In the genomic region with DNA sequence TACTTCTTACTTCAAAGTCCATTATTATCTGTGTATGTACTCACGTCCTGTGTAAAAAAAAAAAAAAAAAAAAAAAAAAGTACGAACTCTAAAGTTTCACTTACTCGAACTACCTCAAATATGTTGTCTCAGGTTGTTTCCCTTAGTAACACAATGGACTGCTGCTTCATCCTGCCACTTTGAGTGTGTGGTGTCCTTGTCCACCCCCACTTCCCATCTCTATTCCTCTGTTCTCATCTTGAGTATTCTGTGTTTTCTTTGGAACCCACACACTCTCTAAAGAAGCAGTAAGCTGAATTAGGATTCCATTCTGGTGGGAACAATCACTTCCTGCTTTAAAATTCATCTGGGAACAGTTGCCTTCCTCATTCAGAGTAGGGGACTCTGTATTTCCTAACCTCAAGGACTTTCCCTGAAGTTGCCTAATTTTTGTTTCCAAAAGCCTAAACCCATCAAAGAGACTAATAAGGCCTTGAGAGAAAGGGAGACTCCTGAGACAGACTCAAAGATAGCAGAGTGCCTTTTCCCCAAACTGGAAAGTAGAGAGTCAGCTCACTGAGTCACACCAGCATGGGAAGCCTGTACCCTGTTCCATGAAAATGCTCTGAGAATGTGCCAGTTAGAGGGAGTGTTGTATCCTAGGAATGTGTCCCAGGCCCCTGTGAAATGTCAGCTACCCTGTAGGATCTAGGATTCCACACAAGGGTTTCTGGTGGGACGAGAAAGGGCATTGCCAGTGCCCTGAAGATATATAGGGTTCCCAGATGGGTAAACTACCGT, we compare ENCODE assay signal across 1 cellular context.
TF ChIP-seq lines count a peak whose summit lies in the region.

No MANE protein-coding gene starts in this region.

TF ChIP-seq in IMR-90, 13 proteins besides CTCF, POLR2A, EP300 and RAD21 (continued from another document):
- TF ChIP-seq, protein P1, sequence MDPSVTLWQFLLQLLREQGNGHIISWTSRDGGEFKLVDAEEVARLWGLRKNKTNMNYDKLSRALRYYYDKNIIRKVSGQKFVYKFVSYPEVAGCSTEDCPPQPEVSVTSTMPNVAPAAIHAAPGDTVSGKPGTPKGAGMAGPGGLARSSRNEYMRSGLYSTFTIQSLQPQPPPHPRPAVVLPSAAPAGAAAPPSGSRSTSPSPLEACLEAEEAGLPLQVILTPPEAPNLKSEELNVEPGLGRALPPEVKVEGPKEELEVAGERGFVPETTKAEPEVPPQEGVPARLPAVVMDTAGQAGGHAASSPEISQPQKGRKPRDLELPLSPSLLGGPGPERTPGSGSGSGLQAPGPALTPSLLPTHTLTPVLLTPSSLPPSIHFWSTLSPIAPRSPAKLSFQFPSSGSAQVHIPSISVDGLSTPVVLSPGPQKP (IDR thresholded peaks at IDR 0.05; ENCODE audit: borderline replicate concordance, low read depth, low read length): no peak
- no peak for TF ChIP-seq NFE2L2 (IDR thresholded peaks at IDR 0.05; ENCODE audit: low read depth, low read length)
- no peak for TF ChIP-seq MAFK (IDR thresholded peaks at IDR 0.05; ENCODE audit: low read depth, low read length)
- no peak for TF ChIP-seq FOS (IDR thresholded peaks at IDR 0.05; ENCODE audit: low read depth, low read length)
- no peak for TF ChIP-seq CEBPB (IDR thresholded peaks at IDR 0.05; ENCODE audit: low read depth, low read length)
- TF ChIP-seq MXI1 (IDR thresholded peaks at IDR 0.05; ENCODE audit: borderline replicate concordance, low read depth, low read length): no peak
- TF ChIP-seq RCOR1 (IDR thresholded peaks at IDR 0.05; ENCODE audit: insufficient replicate concordance, low read length): no peak
- no peak for TF ChIP-seq RFX5 (IDR thresholded peaks at IDR 0.05; ENCODE audit: low read depth, low read length)
- TF ChIP-seq SMC3 (IDR thresholded peaks at IDR 0.05; ENCODE audit: low read depth, low read length): no peak
- TF ChIP-seq MAZ (IDR thresholded peaks at IDR 0.05; ENCODE audit: borderline replicate concordance, low read depth, low read length): no peak
TF ChIP-seq in IMR-90: peak in this region for 0.
